In genomic region chr4:36341936-36342335, GRCh38 we compare ENCODE assay signal across 6 cellular contexts.
"Had no signal": no experiment of that assay in that cellular context is flagged by ENCODE, and none has a peak within 500 bp of the region (broad histone marks: within the 10 kb centered on the region; RNA-seq: fewer than 3 reads in every experiment).

No MANE protein-coding gene starts in this region.

- H3K4me3 Mint-ChIP-seq: IgD-negative memory B cell had no signal

- H3K27ac ChIP-seq: HL-60 had no signal

- ATAC-seq: K562 had no signal

- DNase-seq: IMR-90, KBM-7 had no signal

- H3K36me3 Mint-ChIP-seq: IgD-negative memory B cell had no signal

- FAIRE-seq: HTR-8/SVneo, K562 had no signal

- H3K27ac Mint-ChIP-seq: IgD-negative memory B cell had no signal

- H3K9me3 Mint-ChIP-seq: IgD-negative memory B cell had no signal

- H3K4me3 ChIP-seq: K562 had no signal
